Comparison of ENCODE assay signal across 8 cellular contexts in genomic region chr12:118356809-118357326, GRCh38.
DNase-seq lines count a peak whose midpoint lies in the region; ATAC-seq, FAIRE-seq and TF ChIP-seq lines count a peak whose summit lies in the region.

No MANE protein-coding gene starts in this region.

- no peak for TF ChIP-seq CTCF in 22Rv1 (IDR thresholded peaks at IDR 0.05)

- no peak for FAIRE-seq in urothelium cell line (lab: Jason Lieb, UNC)

- DNase-seq in SIG-M5 treated with dmso at 0.1 percent for 504 hours (lab: John Stamatoyannopoulos, UW; ENCODE audit: unreplicated experiment) = peak; percentile 93
- DNase-seq in fibroblast of peridontal ligament (ENCODE audit: extremely low read depth) = peak; percentile 96
- no peak for DNase-seq in DMS 273 treated with DMSO at 0.1 percent for 48 hours (lab: John Stamatoyannopoulos, UW)
- DNase-seq in NCI-H2107 treated with DMSO at 0.1 percent for 48 hours (lab: John Stamatoyannopoulos, UW; ENCODE audit: unreplicated experiment) = no peak
- no peak for DNase-seq in urothelium cell line (ENCODE audit: low spot score)

- H3K27ac ChIP-seq in 22Rv1 = peak overlapping the region; percentile 14; the same call in 1 of the 2 replicates
- peak overlapping the region in 18 of 21 experiments; percentile 18 to 82 (median 64) for H3K27ac ChIP-seq in skin epidermis

- H3K4me3 ChIP-seq in skin epidermis = no peak overlapping the region

- ATAC-seq in GM19023 (IDR thresholded peaks at IDR 0.05; ENCODE audit: unreplicated experiment) = peak; percentile 22

Comparison
In these comparisons a context has a peak if more than half of its experiments do, and no peak if none do; other contexts are left out.
1. DNase-seq: peak in SIG-M5 treated with dmso at 0.1 percent for 504 hours (single experiment) and fibroblast of peridontal ligament (single experiment); none in DMS 273 treated with DMSO at 0.1 percent for 48 hours (single experiment), NCI-H2107 treated with DMSO at 0.1 percent for 48 hours (single experiment) and urothelium cell line (single experiment).